In genomic region chr1:89594096-89594740, GRCh38 we compare ENCODE assay signal across 1 cellular context.
TF ChIP-seq lines count a peak whose summit lies in the region.

No MANE protein-coding gene starts in this region.

TF ChIP-seq in IMR-90, 13 proteins besides CTCF, POLR2A, EP300 and RAD21 (continued from another document):
- TF ChIP-seq MXI1 (IDR thresholded peaks at IDR 0.05; ENCODE audit: borderline replicate concordance, low read depth, low read length) (no peak), RFX5 (IDR thresholded peaks at IDR 0.05; ENCODE audit: low read depth, low read length) (no peak), RCOR1 (IDR thresholded peaks at IDR 0.05; ENCODE audit: insufficient replicate concordance, low read length) (no peak), CHD1 (IDR thresholded peaks at IDR 0.05; ENCODE audit: low read depth, low read length) (no peak)
